In genomic region chr9:112380771-112381181, GRCh38 we compare ENCODE assay signal across 8 cellular contexts. TPM values are rescaled to one million over a fixed set of nuclear protein-coding genes. Genes with fewer than 3 reads are reported as not detected.
DNase-seq lines count a peak whose midpoint lies in the region; FAIRE-seq and TF ChIP-seq lines count a peak whose summit lies in the region.

No MANE protein-coding gene starts in this region.

- H3K9me2 ChIP-seq in PC-9 (ENCODE audit: insufficient read depth): no peaks in the 10 kb centered on the region

- peak overlapping the region; percentile 94 for H2AFZ ChIP-seq in PC-9

- POLR2A ChIA-PET in PC-9 (lab: Charles Lee; ENCODE audit: unreplicated experiment): interaction anchor here (0.6 to 0.7 kb wide), 2 partner anchors 54 to 827 kb away, joined by 4 to 7 read pairs; no protein-coding TSS in a partner anchor

- H3K4me1 ChIP-seq in PC-9 (replicated peaks; ENCODE audit: insufficient read depth) (peaks cover 28% of the 10 kb centered on the region), muscle layer of duodenum (ENCODE audit: control insufficient read depth in 1 of 2, insufficient read depth in 2 of 2, low read length in 2 of 2) (peaks cover 13 to 35% of the 10 kb centered on the region in 2 donors)

- no TSS peak for BruUV-seq in PC-9 (replicated peaks; lab: Mats Ljungman, UMichigan)

- peaks cover 13% of the 10 kb centered on the region for H3F3A ChIP-seq in PC-9 (ENCODE audit: insufficient read depth, low read depth)

- intact Hi-C loops in PC-9 (cut with micrococcal nuclease; ENCODE audit: unreplicated experiment): loop anchor here (10.0 kb wide), 1 partner anchor 374 kb away; the partner anchor contains the start of gene SNX30

- DNase-seq in NOMO-1 treated with DMSO at 0.1 percent for 48 hours (lab: John Stamatoyannopoulos, UW; ENCODE audit: unreplicated experiment) (peak; percentile 26), NOMO-1 (lab: John Stamatoyannopoulos, UW; ENCODE audit: unreplicated experiment in 2 of 2) (no peak), PC-9 (no peak), dermis blood vessel endothelial cell (peak; percentile 29), D721Med (ENCODE audit: insufficient read length, low spot score) (no peak), GM19239 (ENCODE audit: insufficient read length, low spot score) (no peak)
- no peak for DNase-seq in activated CD4-positive, alpha-beta T cell treated with anti-CD3 and anti-CD28 coated beads for 1 hour

- TF ChIP-seq CTCF in PC-9 (conservative IDR thresholded peaks at IDR 0.05) (no peak), D721Med (IDR thresholded peaks at IDR 0.05; ENCODE audit: insufficient read depth, missing control alignments) (no peak)

- H3K79me2 ChIP-seq in PC-9 (ENCODE audit: low read depth): peaks cover 58% of the 10 kb centered on the region

- H3K36me3 ChIP-seq in PC-9 (ENCODE audit: low read depth) (0 out of 2 replicates have a peak, but pooled peaks cover 3% of the 10 kb centered on the region), muscle layer of duodenum (ENCODE audit: control insufficient read depth in 1 of 2, insufficient read depth in 2 of 2, low read length in 2 of 2) (peaks cover 0 to 11% of the 10 kb centered on the region in 2 donors)

- peak overlapping the region; percentile 93 for H3K4me2 ChIP-seq in PC-9

- CTCF ChIA-PET in PC-9 (lab: Charles Lee): interaction anchor here (0.6 to 1.8 kb wide), 3 partner anchors 267 to 1335 kb away, joined by 3 to 12 read pairs (median 3); no protein-coding TSS in a partner anchor

- H3K27me3 ChIP-seq in PC-9 (ENCODE audit: insufficient read depth, low read depth): no peaks in the 10 kb centered on the region
- H3K27me3 ChIP-seq in muscle layer of duodenum (ENCODE audit: low read depth, low read length): no peaks in the 10 kb centered on the region

- H4K20me1 ChIP-seq in PC-9 (ENCODE audit: insufficient read depth): no peaks in the 10 kb centered on the region

- H3K9me3 ChIP-seq in PC-9 (ENCODE audit: insufficient read depth, low read depth): no peaks in the 10 kb centered on the region
- H3K9me3 ChIP-seq in muscle layer of duodenum (ENCODE audit: control insufficient read depth in 1 of 2, low read length in 2 of 2): no peaks in the 10 kb centered on the region

- H3K27ac ChIP-seq in PC-9: peak overlapping the region; percentile 51; the same call in 1 of the 2 replicates
- peak overlapping the region; percentile 61 for H3K27ac ChIP-seq in muscle layer of duodenum (ENCODE audit: low read length)

- peak overlapping the region; percentile 95 for H3K4me3 ChIP-seq in PC-9
- H3K4me3 ChIP-seq in muscle layer of duodenum (ENCODE audit: low read depth in 1 of 2, low read length in 2 of 2): peak overlapping the region; percentile 88 to 93

- FAIRE-seq in D721Med (lab: Jason Lieb, UNC): no peak
- FAIRE-seq in GM19239 (lab: Jason Lieb, UNC): no peak

RNA-seq across cellular contexts. Expression of gene HSDL2, which starts 0.9 kb away (rescaled TPM):
- total RNA-seq in PC-9 (2021) (51.9 and 60.6 TPM in 2 replicates), dermis blood vessel endothelial cell (23.5 and 31.8 TPM in 2 replicates)

RNA-seq across cellular contexts. Expression of gene PTBP3, which starts 47.4 kb away (rescaled TPM):
- total RNA-seq in PC-9 (2021) (75.9 and 141 TPM in 2 replicates), dermis blood vessel endothelial cell (40.2 and 70.1 TPM in 2 replicates)

Comparison
In these comparisons a context has a peak if more than half of its experiments do, and no peak if none do; other contexts are left out.
1. DNase-seq: peak in NOMO-1 treated with DMSO at 0.1 percent for 48 hours (single experiment) and dermis blood vessel endothelial cell (single experiment); none in NOMO-1 (0 of 2), PC-9 (0 of 2), D721Med (single experiment), GM19239 (single experiment) and activated CD4-positive, alpha-beta T cell treated with anti-CD3 and anti-CD28 coated beads for 1 hour (single experiment).